ENCODE assay signal across 2 cellular contexts in the genomic region with DNA sequence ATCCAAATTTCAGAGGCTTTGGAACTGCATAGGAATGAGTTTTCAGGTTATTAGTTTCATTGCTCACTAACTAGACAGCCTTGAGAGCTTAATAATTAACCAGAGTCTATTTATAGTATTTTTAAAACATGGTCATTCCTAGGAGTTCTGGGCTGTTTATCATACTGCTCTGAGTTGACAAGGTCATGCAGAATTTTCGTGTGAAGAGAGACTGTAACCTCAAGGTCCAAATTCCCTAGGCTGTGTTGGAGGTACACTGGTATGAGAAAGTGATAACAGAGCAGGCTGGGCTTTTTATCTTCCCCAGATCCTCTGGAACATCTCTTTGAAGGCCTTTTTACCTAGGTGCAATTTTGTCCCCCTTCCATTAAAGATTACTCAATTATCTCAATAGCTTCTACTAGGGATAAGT.
TF ChIP-seq lines count a peak whose summit lies in the region.

No MANE protein-coding gene starts in this region.

TF ChIP-seq in IMR-90, 13 proteins besides CTCF, POLR2A, EP300 and RAD21:
- no peak for TF ChIP-seq MXI1 (IDR thresholded peaks at IDR 0.05; ENCODE audit: borderline replicate concordance, low read depth, low read length)
- TF ChIP-seq RFX5 (IDR thresholded peaks at IDR 0.05; ENCODE audit: low read depth, low read length), result no peak
- TF ChIP-seq MAFK (IDR thresholded peaks at IDR 0.05; ENCODE audit: low read depth, low read length), result no peak
- no peak for TF ChIP-seq SMC3 (IDR thresholded peaks at IDR 0.05; ENCODE audit: low read depth, low read length)
- no peak for TF ChIP-seq RCOR1 (IDR thresholded peaks at IDR 0.05; ENCODE audit: insufficient replicate concordance, low read length)
- no peak for TF ChIP-seq MAZ (IDR thresholded peaks at IDR 0.05; ENCODE audit: borderline replicate concordance, low read depth, low read length)
- TF ChIP-seq, protein P1, sequence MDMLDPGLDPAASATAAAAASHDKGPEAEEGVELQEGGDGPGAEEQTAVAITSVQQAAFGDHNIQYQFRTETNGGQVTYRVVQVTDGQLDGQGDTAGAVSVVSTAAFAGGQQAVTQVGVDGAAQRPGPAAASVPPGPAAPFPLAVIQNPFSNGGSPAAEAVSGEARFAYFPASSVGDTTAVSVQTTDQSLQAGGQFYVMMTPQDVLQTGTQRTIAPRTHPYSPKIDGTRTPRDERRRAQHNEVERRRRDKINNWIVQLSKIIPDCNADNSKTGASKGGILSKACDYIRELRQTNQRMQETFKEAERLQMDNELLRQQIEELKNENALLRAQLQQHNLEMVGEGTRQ (IDR thresholded peaks at IDR 0.05; ENCODE audit: low read depth, low read length), result no peak
- no peak for TF ChIP-seq CHD1 (IDR thresholded peaks at IDR 0.05; ENCODE audit: low read depth, low read length)
- no peak for TF ChIP-seq NFE2L2 (IDR thresholded peaks at IDR 0.05; ENCODE audit: low read depth, low read length)
- no peak for TF ChIP-seq FOS (IDR thresholded peaks at IDR 0.05; ENCODE audit: low read depth, low read length)
- no peak for TF ChIP-seq BHLHE40 (IDR thresholded peaks at IDR 0.05; ENCODE audit: low read depth, low read length)
- no peak for TF ChIP-seq CEBPB (IDR thresholded peaks at IDR 0.05; ENCODE audit: low read depth, low read length)
- TF ChIP-seq, protein P2, sequence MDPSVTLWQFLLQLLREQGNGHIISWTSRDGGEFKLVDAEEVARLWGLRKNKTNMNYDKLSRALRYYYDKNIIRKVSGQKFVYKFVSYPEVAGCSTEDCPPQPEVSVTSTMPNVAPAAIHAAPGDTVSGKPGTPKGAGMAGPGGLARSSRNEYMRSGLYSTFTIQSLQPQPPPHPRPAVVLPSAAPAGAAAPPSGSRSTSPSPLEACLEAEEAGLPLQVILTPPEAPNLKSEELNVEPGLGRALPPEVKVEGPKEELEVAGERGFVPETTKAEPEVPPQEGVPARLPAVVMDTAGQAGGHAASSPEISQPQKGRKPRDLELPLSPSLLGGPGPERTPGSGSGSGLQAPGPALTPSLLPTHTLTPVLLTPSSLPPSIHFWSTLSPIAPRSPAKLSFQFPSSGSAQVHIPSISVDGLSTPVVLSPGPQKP (IDR thresholded peaks at IDR 0.05; ENCODE audit: borderline replicate concordance, low read depth, low read length), result no peak
TF ChIP-seq in IMR-90: peak in this region for 0.

TF ChIP-seq in GM12891, 5 proteins besides CTCF, POLR2A, EP300 and RAD21 (continued from another document):
- TF ChIP-seq SPI1 (IDR thresholded peaks at IDR 0.05; ENCODE audit: low read depth, low read length) (no peak), POLR2AphosphoS5 (IDR thresholded peaks at IDR 0.05; ENCODE audit: low read depth, low read length) (no peak), PAX5 (IDR thresholded peaks at IDR 0.05; ENCODE audit: insufficient read depth, low read length, severe bottlenecking) (no peak), POU2F2 (IDR thresholded peaks at IDR 0.05; ENCODE audit: low read depth, low read length) (no peak)
TF ChIP-seq in GM12891: peak in this region for 0.
